1 cellular context compared by ENCODE assay signal in genomic region chr1:18936814-18937481, GRCh38.
TF ChIP-seq lines count a peak whose summit lies in the region.

No MANE protein-coding gene starts in this region.

TF ChIP-seq in IMR-90, 13 proteins besides CTCF, POLR2A, EP300 and RAD21 (continued from another document):
- TF ChIP-seq RFX5 (IDR thresholded peaks at IDR 0.05; ENCODE audit: low read depth, low read length) (no peak), NFE2L2 (IDR thresholded peaks at IDR 0.05; ENCODE audit: low read depth, low read length) (no peak), RCOR1 (IDR thresholded peaks at IDR 0.05; ENCODE audit: insufficient replicate concordance, low read length) (no peak), USF2 (IDR thresholded peaks at IDR 0.05; ENCODE audit: low read depth, low read length) (no peak), SMC3 (IDR thresholded peaks at IDR 0.05; ENCODE audit: low read depth, low read length) (no peak), CEBPB (IDR thresholded peaks at IDR 0.05; ENCODE audit: low read depth, low read length) (no peak), ELK1 (IDR thresholded peaks at IDR 0.05; ENCODE audit: borderline replicate concordance, low read depth, low read length) (no peak)
